Comparison of ENCODE assay signal across 22 cellular contexts in genomic region chr3:13504161-13504831, GRCh38. TPM values are rescaled to one million over a fixed set of nuclear protein-coding genes. Genes with fewer than 3 reads are reported as not detected.
A peak's percentile ranks its signal among the peaks of the same experiment; 100 is the strongest.
DNase-seq lines count a peak whose midpoint lies in the region; ATAC-seq, FAIRE-seq and TF ChIP-seq lines count a peak whose summit lies in the region.
"Had no signal": no experiment of that assay in that cellular context is flagged by ENCODE, and none has a peak within 500 bp of the region (broad histone marks: within the 10 kb centered on the region; RNA-seq: fewer than 3 reads in every experiment).

No MANE protein-coding gene starts in this region.

- no peaks in the 10 kb centered on the region for H3K36me3 ChIP-seq in PC-9 (ENCODE audit: low read depth)

- TF ChIP-seq CTCF in PC-9 (conservative IDR thresholded peaks at IDR 0.05) (no peak), choroid plexus epithelial cell (conservative IDR thresholded peaks at IDR 0.05; ENCODE audit: low read depth, low read length) (no peak)

- TF ChIP-seq POLR2A in H54 (IDR thresholded peaks at IDR 0.05; ENCODE audit: low read depth, low read length): no peak

- CTCF ChIA-PET in PC-9 (lab: Charles Lee): interaction anchor here (0.5 kb wide), 1 partner anchor 144 kb away, joined by 4 read pairs; no protein-coding TSS in a partner anchor

- no peaks in the 10 kb centered on the region for H3K27me3 ChIP-seq in PC-9 (ENCODE audit: insufficient read depth, low read depth)
- H3K27me3 ChIP-seq: suprapubic skin had no signal

- H3K27ac ChIP-seq in PC-9: peak overlapping the region; percentile 49
- H3K27ac ChIP-seq: suprapubic skin had no signal

- peaks cover 40% of the 10 kb centered on the region for H3F3A ChIP-seq in PC-9 (ENCODE audit: insufficient read depth, low read depth)

- FAIRE-seq in H54 (lab: Jason Lieb, UNC): peak; percentile 87
- FAIRE-seq: endometrium had no signal

- H3K4me2 ChIP-seq in PC-9: peak overlapping the region; percentile 60
- H3K4me2 ChIP-seq: GM23338 had no signal

- BruUV-seq in PC-9 (replicated peaks; lab: Mats Ljungman, UMichigan): no TSS peak

- H3K4me1 ChIP-seq in PC-9 (replicated peaks; ENCODE audit: insufficient read depth): peaks cover 55% of the 10 kb centered on the region

- ATAC-seq in GM21786 (IDR thresholded peaks at IDR 0.05; ENCODE audit: unreplicated experiment): no peak
- ATAC-seq: activated CD8-positive, alpha-beta T cell treated with anti-CD3 and anti-CD28 coated beads, Interleukin-2, amount 10 ng/mL, durations not matched to agents 7 days and 5 days; GM23338; left colon had no signal

- intact Hi-C loops in PC-9 (cut with micrococcal nuclease; ENCODE audit: unreplicated experiment): loop anchor here (1.0 to 5.0 kb wide), 2 partner anchors 43 to 76 kb away; partner anchors contain the start of gene FBLN2

- no peaks in the 10 kb centered on the region for H3K9me3 ChIP-seq in PC-9 (ENCODE audit: insufficient read depth, low read depth)
- H3K9me3 ChIP-seq: suprapubic skin had no signal

- no peak overlapping the region for H2AFZ ChIP-seq in PC-9
- H2AFZ ChIP-seq: GM23338 had no signal

- no peaks in the 10 kb centered on the region for H3K9me2 ChIP-seq in PC-9 (ENCODE audit: insufficient read depth)

- no peaks in the 10 kb centered on the region for H3K79me2 ChIP-seq in PC-9 (ENCODE audit: low read depth)

- peak; percentile 92 for DNase-seq in H54 (ENCODE audit: insufficient read length, low spot score)
- DNase-seq in PC-9: peak; percentile 74 to 76
- peak; percentile 83 for DNase-seq in choroid plexus epithelial cell (ENCODE audit: low read depth)
- DNase-seq in renal cortical epithelial cell (ENCODE audit: low read depth): peak; percentile 17
- DNase-seq in NCI-H748 treated with DMSO at 0.1 percent for 48 hours (lab: John Stamatoyannopoulos, UW): no peak
- no peak for DNase-seq in ecto neural progenitor cell (ENCODE audit: low spot score)
- DNase-seq: activated B cell treated with CpG ODN at 0.5 μM for 24 hours; activated CD8-positive, alpha-beta T cell treated with anti-CD3 and anti-CD28 coated beads, Interleukin-2, amount 10 ng/mL, durations not matched to agents 7 days and 5 days; activated naive CD8-positive, alpha-beta T cell treated with anti-CD3 and anti-CD28 coated beads, Interleukin-2, amount 10 ng/mL, durations not matched to agents 7 days and 5 days; activated T-cell treated with anti-CD3 and anti-CD28 coated beads, Interleukin-2, amount 50 U/mL, for 48 hours; AML-193; Calu3; Karpas-422; left colon; NCI-H1417; NCI-H2171; stimulated activated CD4-positive, alpha-beta T cell treated with anti-CD3 and anti-CD28 coated beads, Interleukin-2, amount 100 ng/mL, for 48 hours had no signal

- POLR2A ChIA-PET in PC-9 (lab: Charles Lee; ENCODE audit: unreplicated experiment): no interaction called here

- H4K20me1 ChIP-seq in PC-9 (ENCODE audit: insufficient read depth): no peaks in the 10 kb centered on the region

- H3K4me3 ChIP-seq in PC-9 (no peak overlapping the region), choroid plexus epithelial cell (ENCODE audit: low read depth, low read length) (no peak overlapping the region)
- H3K4me3 ChIP-seq: GM23338, suprapubic skin had no signal

RNA-seq across cellular contexts. Expression of gene HDAC11, which starts 24.2 kb away (rescaled TPM):
- 18.4 and 24.3 TPM in 2 replicates for total RNA-seq in PC-9 (2021)
- total RNA-seq in renal cortical epithelial cell: 18.4 and 23.7 TPM in 2 replicates

RNA-seq across cellular contexts. Expression of gene FBLN2, which starts 44.6 kb away (rescaled TPM):
- total RNA-seq in PC-9 (2021) (0.57 and 1.8 TPM in 2 replicates), renal cortical epithelial cell (3.8 and 9.4 TPM in 2 replicates)
- total RNA-seq: Calu3; T-helper 1 cell treated with Interleukin-12 subunit alpha and Interleukin-12 subunit beta and Interleukin-4 antibody, amounts not matched to agents 30 ng/mL and 1 ng/mL, for 36 hours had no signal

Comparison
In these comparisons a context has a peak if more than half of its experiments do, and no peak if none do; other contexts are left out.
1. DNase-seq: peak in H54 (single experiment), PC-9 (2 of 2), choroid plexus epithelial cell (single experiment) and renal cortical epithelial cell (single experiment); none in NCI-H748 treated with DMSO at 0.1 percent for 48 hours (single experiment) and ecto neural progenitor cell (single experiment).